18 cellular contexts compared by ENCODE assay signal in the genomic region with DNA sequence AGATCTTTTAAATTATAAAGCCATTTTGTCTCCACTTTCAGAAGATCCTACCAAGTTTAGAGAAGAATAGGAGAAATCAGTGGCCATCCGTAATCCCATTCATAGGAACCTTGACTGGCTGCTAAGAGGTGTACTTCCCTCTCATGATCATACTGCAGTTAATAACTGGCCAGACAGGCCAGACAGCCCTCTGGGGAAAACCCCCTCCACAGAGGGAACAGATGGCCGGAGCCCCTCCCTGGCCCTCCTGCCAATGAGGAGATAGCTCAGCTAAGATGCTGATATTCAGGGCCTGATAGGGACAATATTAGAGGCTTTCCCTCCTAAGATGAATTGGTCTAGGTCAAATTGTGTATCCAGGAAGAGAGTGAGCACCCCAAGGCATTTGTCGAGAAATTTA.
"Had no signal": no experiment of that assay in that cellular context is flagged by ENCODE, and none has a peak within 500 bp of the region (broad histone marks: within the 10 kb centered on the region; RNA-seq: fewer than 3 reads in every experiment).

No MANE protein-coding gene starts in this region.

- ATAC-seq: foreskin keratinocyte; heart left ventricle; left colon; left ventricle myocardium superior; natural killer cell treated with Interleukin-12 subunit alpha and Interleukin-12 subunit beta and Interleukin-15 and Interleukin-18, amount 100 ng/mL, for 72 hours; pancreas; right lobe of liver; stimulated activated memory B cell treated with anti-CD40 and anti-IgM and Interleukin-4, amounts not matched to agents 10 μg/mL and 1 μg/mL and 100 μg/mL, for 72 hours; upper lobe of right lung had no signal

- DNase-seq: effector CD4-positive, alpha-beta T cell; endodermal cell; erythroblast; foreskin keratinocyte; heart left ventricle; hippocampal formation; left colon; left ventricle myocardium superior; mesenchymal stem cell; midbrain; occipital lobe; pancreas; right lobe of liver; stimulated activated CD4-positive, alpha-beta T cell treated with anti-CD3 and anti-CD28 coated beads, Interleukin-4, amount 100 ng/mL, for 1 hour; testis; upper lobe of right lung had no signal
